8 cellular contexts compared by ENCODE assay signal in genomic region chr7:5704534-5704922, GRCh38.
DNase-seq lines count a peak whose midpoint lies in the region; ATAC-seq, FAIRE-seq and TF ChIP-seq lines count a peak whose summit lies in the region.

No MANE protein-coding gene starts in this region.

- no peaks in the 10 kb centered on the region for H3K9me3 Mint-ChIP-seq in activated B cell treated with CpG ODN at 0.5 μM for 24 hours

- H3K27ac Mint-ChIP-seq in activated B cell treated with CpG ODN at 0.5 μM for 24 hours = no peak overlapping the region

- peaks cover 14 to 19% of the 10 kb centered on the region in 2 donors for H3K36me3 ChIP-seq in kidney (ENCODE audit: control insufficient read depth in 1 of 2, insufficient read depth in 2 of 2, low read length in 2 of 2)

- no peak overlapping the region for H3K27ac ChIP-seq in kidney (ENCODE audit: low read depth in 2 of 2, low read length in 2 of 2)

- intact Hi-C loops in activated B cell treated with CpG ODN at 0.5 μM for 24 hours (cut with micrococcal nuclease) = loop anchor here (1.0 to 2.0 kb wide), 5 partner anchors 26 to 464 kb away; no protein-coding TSS in a partner anchor
- intact Hi-C loops in kidney (cut with DNase I) = loop anchor here (10.0 kb wide), 1 partner anchor 210 kb away; no protein-coding TSS in a partner anchor

- H3K27me3 Mint-ChIP-seq in activated B cell treated with CpG ODN at 0.5 μM for 24 hours = no peaks in the 10 kb centered on the region

- peak; percentile 68 for FAIRE-seq in kidney (lab: Jason Lieb, UNC)

- ATAC-seq in activated B cell treated with CpG ODN at 0.5 μM for 24 hours (ENCODE audit: low read depth) (peak; percentile 31), HG03457 (IDR thresholded peaks at IDR 0.05; ENCODE audit: unreplicated experiment) (no peak)

- TF ChIP-seq CTCF in activated B cell treated with CpG ODN at 0.5 μM for 24 hours (IDR thresholded peaks at IDR 0.05) (peak; percentile 78), kidney (IDR thresholded peaks at IDR 0.05; ENCODE audit: borderline replicate concordance, extremely low read depth, insufficient read depth) (peak; percentile 97)

- peaks cover 19 to 24% of the 10 kb centered on the region in 2 donors for H3K4me1 ChIP-seq in kidney (ENCODE audit: control insufficient read depth in 1 of 2, insufficient read depth in 1 of 2, low read depth in 1 of 2, low read length in 2 of 2)

- H3K9ac ChIP-seq in kidney (ENCODE audit: low read length in 2 of 2) = peak overlapping the region in 1 of 2 donors; percentile 15

- POLR2A ChIA-PET in activated B cell treated with CpG ODN at 0.5 μM for 24 hours (lab: Charles Lee) = interaction anchor here (0.6 to 5.5 kb wide), 3 partner anchors 11 to 179 kb away, joined by 3 to 38 read pairs (median 7); no protein-coding TSS in a partner anchor

- H3K4me1 Mint-ChIP-seq in activated B cell treated with CpG ODN at 0.5 μM for 24 hours = peaks cover 40% of the 10 kb centered on the region

- no peak overlapping the region for H3K4me3 ChIP-seq in kidney (ENCODE audit: low read length in 2 of 2)

- CTCF ChIA-PET in activated B cell treated with CpG ODN at 0.5 μM for 24 hours (lab: Charles Lee) = interaction anchor here (1.0 to 6.7 kb wide), 8 partner anchors 9 to 210 kb away, joined by 3 to 80 read pairs (median 15); no protein-coding TSS in a partner anchor

- peak; percentile 68 for DNase-seq in activated gamma-delta T cell treated with Interleukin-2 at 50 U/mL for 16 hours
- no peak for DNase-seq in activated gamma-delta T cell (lab: John Stamatoyannopoulos, UW)
- peak; percentile 70 for DNase-seq in NCI-H2196 (lab: John Stamatoyannopoulos, UW; ENCODE audit: unreplicated experiment)
- DNase-seq in activated B cell treated with CpG ODN at 0.5 μM for 24 hours = peak; percentile 49
- DNase-seq in cerebellar cortex (ENCODE audit: low spot score) = peak; percentile 95
- DNase-seq in kidney = no peak
- DNase-seq in stimulated activated CD4-positive, alpha-beta T cell treated with anti-CD3 and anti-CD28 coated beads, Interleukin-15, amount 100 ng/mL, for 48 hours (ENCODE audit: low read depth in 2 of 2) = peak; percentile 23 to 60

- H3K4me3 Mint-ChIP-seq in activated B cell treated with CpG ODN at 0.5 μM for 24 hours = no peak overlapping the region

- no peaks in the 10 kb centered on the region for H3K9me3 ChIP-seq in kidney (ENCODE audit: control insufficient read depth in 1 of 2, low read length in 2 of 2)

- H3K36me3 Mint-ChIP-seq in activated B cell treated with CpG ODN at 0.5 μM for 24 hours (ENCODE audit: low read depth) = peaks cover 60% of the 10 kb centered on the region

Comparison
In these comparisons a context has a peak if more than half of its experiments do, and no peak if none do; other contexts are left out.
1. DNase-seq: peak in activated gamma-delta T cell treated with Interleukin-2 at 50 U/mL for 16 hours (single experiment), NCI-H2196 (single experiment), activated B cell treated with CpG ODN at 0.5 μM for 24 hours (single experiment), cerebellar cortex (single experiment) and stimulated activated CD4-positive, alpha-beta T cell treated with anti-CD3 and anti-CD28 coated beads, Interleukin-15, amount 100 ng/mL, for 48 hours (2 of 2); none in activated gamma-delta T cell (single experiment) and kidney (single experiment).